ENCODE assay signal across 17 cellular contexts in genomic region chr2:234725528-234726264, GRCh38.
A peak's percentile ranks its signal among the peaks of the same experiment; 100 is the strongest.
DNase-seq lines count a peak whose midpoint lies in the region; ATAC-seq and TF ChIP-seq lines count a peak whose summit lies in the region.
"Had no signal": no experiment of that assay in that cellular context is flagged by ENCODE, and none has a peak within 500 bp of the region (broad histone marks: within the 10 kb centered on the region; RNA-seq: fewer than 3 reads in every experiment).

No MANE protein-coding gene starts in this region.

- DNase-seq in ELR (ENCODE audit: low read depth) (peak; percentile 65), M059J (ENCODE audit: low read depth) (peak; percentile 20), epithelial cell of prostate (ENCODE audit: low read depth, low spot score) (no peak), osteoblast (ENCODE audit: insufficient read length, low spot score, missing footprints) (no peak), NCI-H187 (lab: John Stamatoyannopoulos, UW) (no peak)
- DNase-seq: activated CD4-positive, alpha-beta T cell treated with anti-CD3 and anti-CD28 coated beads for 48 hours; foreskin melanocyte; GDM1; left lung; MM.1S; Peyer's patch; stimulated activated CD4-positive, alpha-beta T cell treated with anti-CD3 and anti-CD28 coated beads, Interleukin-15, amount 100 ng/mL, for 24 hours; stimulated activated naive CD8-positive, alpha-beta T cell treated with anti-CD3 and anti-CD28 coated beads, Interleukin-15, Interleukin-2, amounts not matched to agents 100 U/mL and 50 U/mL, for 24 hours had no signal

- no peaks in the 10 kb centered on the region for H3K9me3 ChIP-seq in osteoblast (ENCODE audit: low read depth, low read length)
- H3K9me3 ChIP-seq: left lung, Peyer's patch, right atrium auricular region had no signal

- H3K27ac ChIP-seq in epithelial cell of prostate = peak overlapping the region; percentile 77
- no peak overlapping the region for H3K27ac ChIP-seq in osteoblast (ENCODE audit: low read depth, low read length)
- H3K27ac ChIP-seq: left lung, Peyer's patch, right atrium auricular region had no signal

- peaks cover 13% of the 10 kb centered on the region for H3K4me1 ChIP-seq in osteoblast (ENCODE audit: insufficient read depth, low read length)
- H3K4me1 ChIP-seq: left lung, Peyer's patch, right atrium auricular region had no signal

- no peaks in the 10 kb centered on the region for H3K36me3 ChIP-seq in osteoblast (ENCODE audit: insufficient read depth, low read length)
- H3K36me3 ChIP-seq: left lung, Peyer's patch, right atrium auricular region had no signal

- H2AFZ ChIP-seq in osteoblast (ENCODE audit: low read length) = peak overlapping the region; percentile 70

- no peaks in the 10 kb centered on the region for H4K20me1 ChIP-seq in osteoblast (ENCODE audit: insufficient read depth, low read length)

- ATAC-seq in GM19351 (IDR thresholded peaks at IDR 0.05; ENCODE audit: unreplicated experiment) (no peak), GM18873 (IDR thresholded peaks at IDR 0.05; ENCODE audit: low FRiP score, unreplicated experiment) (no peak), HG02571 (IDR thresholded peaks at IDR 0.05; ENCODE audit: unreplicated experiment) (no peak)
- ATAC-seq: left lung; stimulated activated naive CD8-positive, alpha-beta T cell treated with anti-CD3 and anti-CD28 coated beads, Interleukin-15, Interleukin-2, amounts not matched to agents 100 U/mL and 50 U/mL, for 24 hours had no signal

- no peaks in the 10 kb centered on the region for H3K79me2 ChIP-seq in osteoblast (ENCODE audit: insufficient read depth, low read length)

- TF ChIP-seq CTCF in osteoblast (IDR thresholded peaks at IDR 0.05; ENCODE audit: extremely low read depth, low read depth, low read length) = no peak

- peak overlapping the region; percentile 44 for H3K4me2 ChIP-seq in osteoblast (ENCODE audit: insufficient read depth, low read length)

- no peak overlapping the region for H3K4me3 ChIP-seq in osteoblast (ENCODE audit: insufficient read depth, low read length)
- H3K4me3 ChIP-seq: left lung, Peyer's patch, right atrium auricular region had no signal

- no peaks in the 10 kb centered on the region for H3K27me3 ChIP-seq in osteoblast (ENCODE audit: insufficient read depth, low read length)
- H3K27me3 ChIP-seq: left lung, Peyer's patch, right atrium auricular region had no signal

Comparison
In these comparisons a context has a peak if more than half of its experiments do, and no peak if none do; other contexts are left out.
1. DNase-seq: peak in ELR (single experiment) and M059J (single experiment); none in epithelial cell of prostate (single experiment), osteoblast (single experiment) and NCI-H187 (0 of 2).